ENCODE assay signal across 14 cellular contexts in the genomic region with DNA sequence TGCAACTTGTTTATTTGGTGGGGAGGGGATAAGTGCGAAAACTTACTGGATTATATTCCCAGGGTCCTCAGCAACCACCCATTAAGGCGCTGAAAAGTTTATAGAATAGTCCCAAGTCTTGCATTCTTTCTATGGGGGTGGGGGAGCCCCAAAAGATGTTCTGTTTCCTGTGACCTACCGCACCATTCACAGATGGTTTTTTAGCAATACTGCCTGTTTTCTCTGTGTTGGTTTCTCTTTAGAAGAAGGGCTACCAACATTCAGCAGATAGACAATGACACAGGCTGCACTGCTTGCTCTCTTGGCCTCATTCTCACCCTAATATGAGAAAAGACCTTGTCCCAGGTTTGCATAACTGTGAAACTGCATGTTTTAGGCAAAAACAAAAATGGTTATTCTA.
DNase-seq lines count a peak whose midpoint lies in the region; ATAC-seq and TF ChIP-seq lines count a peak whose summit lies in the region.
"Had no signal": no experiment of that assay in that cellular context is flagged by ENCODE, and none has a peak within 500 bp of the region (broad histone marks: within the 10 kb centered on the region; RNA-seq: fewer than 3 reads in every experiment).

No MANE protein-coding gene starts in this region.

- TF ChIP-seq EP300 in sigmoid colon (IDR thresholded peaks at IDR 0.05): no peak

- DNase-seq in GM23338 (ENCODE audit: low spot score): no peak
- DNase-seq in activated naive CD4-positive, alpha-beta T cell treated with anti-CD3 and anti-CD28 coated beads, Interleukin-2, amount 50 U/mL, for 72 hours (ENCODE audit: low spot score in 2 of 2): no peak
- DNase-seq in sigmoid colon: no peak
- DNase-seq in NCI-H446 (lab: John Stamatoyannopoulos, UW): no peak
- no peak for DNase-seq in NCI-H128 (lab: John Stamatoyannopoulos, UW; ENCODE audit: unreplicated experiment)
- DNase-seq: activated CD4-positive, CD25-positive, alpha-beta regulatory T cell; Calu3; effector CD8-positive, alpha-beta T cell; heart left ventricle; MM.1S; NCI-H510A treated with DMSO at 0.1 percent for 48 hours; SHP77 treated with DMSO at 0.1 percent for 48 hours had no signal

- TF ChIP-seq CTCF in GM23338 (conservative IDR thresholded peaks at IDR 0.05; ENCODE audit: low read depth in 2 of 2) (no peak), sigmoid colon (IDR thresholded peaks at IDR 0.05) (no peak)

- peak overlapping the region; percentile 91 for H2AFZ ChIP-seq in GM23338

- H3K4me2 ChIP-seq in GM23338: no peak overlapping the region

- H3K4me3 Mint-ChIP-seq in GM23338: no peak overlapping the region

- H3K27me3 Mint-ChIP-seq in GM23338 (ENCODE audit: insufficient read depth, low read depth, poor library complexity): no peaks in the 10 kb centered on the region

- no peak overlapping the region for H3K27ac Mint-ChIP-seq in GM23338
- peak overlapping the region in 1 of 2 donors; percentile 79 for H3K27ac Mint-ChIP-seq in activated naive CD4-positive, alpha-beta T cell treated with anti-CD3 and anti-CD28 coated beads, Interleukin-2, amount 50 U/mL, for 72 hours

- 56 to 75% methylated on average over 3 of the region's 3 CpGs for WGBS in sigmoid colon, 2 donors

- H4K20me1 ChIP-seq in GM23338 (replicated peaks; ENCODE audit: insufficient read depth): no peaks in the 10 kb centered on the region

- no peaks in the 10 kb centered on the region for H3K79me2 ChIP-seq in GM23338 (replicated peaks; ENCODE audit: insufficient read depth)

- no peak for TF ChIP-seq POLR2A in sigmoid colon (IDR thresholded peaks at IDR 0.05)

- peaks cover 7% of the 10 kb centered on the region; the same call in 2 of the 3 replicates for H3K4me1 Mint-ChIP-seq in GM23338

- no peaks in the 10 kb centered on the region for H3K9me2 ChIP-seq in GM23338 (ENCODE audit: insufficient read depth)

- H3K27ac ChIP-seq in GM23338 (ENCODE audit: low read depth): no peak overlapping the region
- H3K27ac ChIP-seq in sigmoid colon: peak overlapping the region; percentile 24 to 69 (median 48)

- intact Hi-C loops in sigmoid colon (cut with DNase I): loop anchor here (5.0 kb wide), 2 partner anchors 191 to 406 kb away; no protein-coding TSS in a partner anchor

- peak; percentile 45 for ATAC-seq in GM18907 (IDR thresholded peaks at IDR 0.05; ENCODE audit: unreplicated experiment)
- ATAC-seq in GM23338: no peak
- peak; percentile 18 to 24 for ATAC-seq in activated naive CD4-positive, alpha-beta T cell treated with anti-CD3 and anti-CD28 coated beads, Interleukin-2, amount 50 U/mL, for 72 hours
- ATAC-seq in esophagus mucosa: no peak
- ATAC-seq: heart left ventricle had no signal

- H3K9me3 Mint-ChIP-seq in GM23338: no peaks in the 10 kb centered on the region
- no peaks in the 10 kb centered on the region for H3K9me3 Mint-ChIP-seq in activated naive CD4-positive, alpha-beta T cell treated with anti-CD3 and anti-CD28 coated beads, Interleukin-2, amount 50 U/mL, for 72 hours

- H3K27me3 ChIP-seq in GM23338 (ENCODE audit: insufficient read depth) (no peaks in the 10 kb centered on the region), sigmoid colon (no peaks in the 10 kb centered on the region)
- H3K27me3 ChIP-seq: heart left ventricle had no signal

- H3K4me1 ChIP-seq in GM23338 (ENCODE audit: insufficient read depth): peaks cover 1% of the 10 kb centered on the region; the same call in 1 of the 2 replicates
- peaks cover 0 to 41% (median 38%) of the 10 kb centered on the region in 4 donors for H3K4me1 ChIP-seq in sigmoid colon

- no peaks in the 10 kb centered on the region for H3K36me3 ChIP-seq in GM23338 (ENCODE audit: insufficient read depth)
- no peaks in the 10 kb centered on the region for H3K36me3 ChIP-seq in sigmoid colon
- H3K36me3 ChIP-seq: heart left ventricle had no signal

- H3K4me3 ChIP-seq in GM23338 (no peak overlapping the region), sigmoid colon (no peak overlapping the region)
- H3K4me3 ChIP-seq: heart left ventricle had no signal

- no peaks in the 10 kb centered on the region for H3K36me3 Mint-ChIP-seq in GM23338 (ENCODE audit: low read depth)
- H3K36me3 Mint-ChIP-seq in activated naive CD4-positive, alpha-beta T cell treated with anti-CD3 and anti-CD28 coated beads, Interleukin-2, amount 50 U/mL, for 72 hours: peaks cover 0 to under 1% of the 10 kb centered on the region in 2 donors

- no peaks in the 10 kb centered on the region for H3K9me3 ChIP-seq in sigmoid colon
- H3K9me3 ChIP-seq: heart left ventricle had no signal

- no peaks in the 10 kb centered on the region for H3F3A ChIP-seq in GM23338 (replicated peaks; ENCODE audit: low read depth)

TF ChIP-seq in GM23338, 12 proteins besides CTCF, POLR2A, EP300 and RAD21 (continues in another document):
- TF ChIP-seq REST (IDR thresholded peaks at IDR 0.05; ENCODE audit: unreplicated experiment): no peak
- no peak for TF ChIP-seq ZNF331 (CRISPR knock-in tag; IDR thresholded peaks at IDR 0.05; ENCODE audit: low read depth)
- no peak for TF ChIP-seq ZNF114 (CRISPR knock-in tag; IDR thresholded peaks at IDR 0.05)
- TF ChIP-seq, protein P1, sequence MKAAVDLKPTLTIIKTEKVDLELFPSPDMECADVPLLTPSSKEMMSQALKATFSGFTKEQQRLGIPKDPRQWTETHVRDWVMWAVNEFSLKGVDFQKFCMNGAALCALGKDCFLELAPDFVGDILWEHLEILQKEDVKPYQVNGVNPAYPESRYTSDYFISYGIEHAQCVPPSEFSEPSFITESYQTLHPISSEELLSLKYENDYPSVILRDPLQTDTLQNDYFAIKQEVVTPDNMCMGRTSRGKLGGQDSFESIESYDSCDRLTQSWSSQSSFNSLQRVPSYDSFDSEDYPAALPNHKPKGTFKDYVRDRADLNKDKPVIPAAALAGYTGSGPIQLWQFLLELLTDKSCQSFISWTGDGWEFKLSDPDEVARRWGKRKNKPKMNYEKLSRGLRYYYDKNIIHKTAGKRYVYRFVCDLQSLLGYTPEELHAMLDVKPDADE (IDR thresholded peaks at IDR 0.05): no peak
- TF ChIP-seq CREB1 (CRISPR knock-in tag; IDR thresholded peaks at IDR 0.05; ENCODE audit: low read depth): no peak
- no peak for TF ChIP-seq EZH2phosphoT487 (IDR thresholded peaks at IDR 0.05; ENCODE audit: unreplicated experiment)
- TF ChIP-seq STAT1 (IDR thresholded peaks at IDR 0.05; ENCODE audit: unreplicated experiment): no peak
- no peak for TF ChIP-seq NANOG (IDR thresholded peaks at IDR 0.05; ENCODE audit: borderline replicate concordance)

Comparison
In these comparisons a context has a peak if more than half of its experiments do, and no peak if none do; other contexts are left out.
1. ATAC-seq: peak in GM18907 (single experiment) and activated naive CD4-positive, alpha-beta T cell treated with anti-CD3 and anti-CD28 coated beads, Interleukin-2, amount 50 U/mL, for 72 hours (2 of 2); none in GM23338 (single experiment) and esophagus mucosa (single experiment).